ENCODE assay signal across 25 cellular contexts in the genomic region with DNA sequence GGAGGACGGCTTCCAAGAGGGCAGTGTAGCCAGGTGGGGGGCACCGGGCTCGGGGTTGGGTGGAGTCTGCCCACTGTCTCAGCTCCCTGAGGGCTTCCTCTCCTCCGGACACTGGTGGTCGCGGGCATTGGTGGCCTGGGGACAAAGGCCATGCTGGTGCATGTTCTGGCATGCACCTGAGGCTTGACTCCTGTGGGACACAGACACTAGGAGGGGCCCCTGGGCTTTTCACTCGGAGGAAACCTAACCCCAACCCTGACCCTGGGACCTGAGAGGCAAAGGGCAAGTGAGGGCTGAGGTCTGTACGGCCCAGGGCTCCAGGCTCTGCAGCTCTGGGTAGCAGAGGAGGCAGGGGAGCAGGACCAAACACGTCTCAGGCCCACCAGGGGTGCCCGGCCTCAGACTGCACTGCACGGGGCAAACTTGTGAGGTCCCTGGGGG. TPM values are rescaled to one million over a fixed set of nuclear protein-coding genes. Genes with fewer than 3 reads are reported as not detected.
DNase-seq lines count a peak whose midpoint lies in the region; ATAC-seq, FAIRE-seq and TF ChIP-seq lines count a peak whose summit lies in the region.
"Had no signal": no experiment of that assay in that cellular context is flagged by ENCODE, and none has a peak within 500 bp of the region (broad histone marks: within the 10 kb centered on the region; RNA-seq: fewer than 3 reads in every experiment).

No MANE protein-coding gene starts in this region.

- 0 out of 2 replicates have a peak overlapping the region, but pooled peaks have one; percentile 25 for H3K9ac ChIP-seq in HepG2 (ENCODE audit: insufficient read depth, low read depth, low read length)
- H3K9ac ChIP-seq: SK-N-SH had no signal

- H3K79me2 ChIP-seq in HepG2 (ENCODE audit: insufficient read depth, low read length), result peaks cover 7% of the 10 kb centered on the region

- H2AFZ ChIP-seq in HepG2 (ENCODE audit: low read length), result no peak overlapping the region

- H3K27ac ChIP-seq in HepG2 (ENCODE audit: extremely low read length, insufficient read depth, low read length) (peak overlapping the region; percentile 83), right lobe of liver (no peak overlapping the region), body of pancreas (peak overlapping the region in 3 of 4 donors; percentile 90 to 93 (median 90)), esophagus muscularis mucosa (replicated peaks in 1 of 4) (no peak overlapping the region)

- peak; percentile 73 for TF ChIP-seq CTCF in HepG2 (CRISPR knock-in tag; IDR thresholded peaks at IDR 0.05)
- TF ChIP-seq CTCF in right lobe of liver (IDR thresholded peaks at IDR 0.05), result no peak
- no peak for TF ChIP-seq CTCF in body of pancreas (IDR thresholded peaks at IDR 0.05)
- TF ChIP-seq CTCF in esophagus muscularis mucosa (IDR thresholded peaks at IDR 0.05), result no peak

- ATAC-seq in HepG2 (no peak; the same call in 1 of the 3 replicates), right lobe of liver (no peak), body of pancreas (no peak)
- ATAC-seq: K562 had no signal

- peaks cover 87% of the 10 kb centered on the region for H3K4me1 ChIP-seq in HepG2 (ENCODE audit: insufficient read depth, low read length)
- H3K4me1 ChIP-seq in right lobe of liver, result no peaks in the 10 kb centered on the region
- peaks cover 80% of the 10 kb centered on the region for H3K4me1 ChIP-seq in body of pancreas
- peaks cover 4 to 20% (median 16%) of the 10 kb centered on the region in 4 donors for H3K4me1 ChIP-seq in esophagus muscularis mucosa

- no peaks in the 10 kb centered on the region for H3K36me3 ChIP-seq in HepG2 (replicated peaks in 1 of 2; ENCODE audit: control insufficient read depth in 1 of 2, insufficient read depth in 2 of 2, low read length in 2 of 2)
- no peaks in the 10 kb centered on the region for H3K36me3 ChIP-seq in right lobe of liver
- no peaks in the 10 kb centered on the region for H3K36me3 ChIP-seq in body of pancreas (replicated peaks in 1 of 2; ENCODE audit: insufficient read depth in 1 of 2, low read depth in 2 of 2)
- H3K36me3 ChIP-seq in esophagus muscularis mucosa, result no peaks in the 10 kb centered on the region

- TF ChIP-seq EP300 in HepG2 (IDR thresholded peaks at IDR 0.05; ENCODE audit: low read depth in 2 of 2, low read length in 2 of 2), result peak in 1 of 2 experiments; percentile 59; a peak in 1 of 4 replicates
- no peak for TF ChIP-seq EP300 in HepG2 (CRISPR knock-in tag; IDR thresholded peaks at IDR 0.05; ENCODE audit: borderline replicate concordance)
- TF ChIP-seq EP300 in esophagus muscularis mucosa (IDR thresholded peaks at IDR 0.05), result no peak

- peak; percentile 52 for DNase-seq in HepG2 (ENCODE audit: low spot score)
- no peak for DNase-seq in right lobe of liver
- DNase-seq in HuH-7.5 (ENCODE audit: low spot score), result peak; percentile 87
- no peak for DNase-seq in body of pancreas
- no peak for DNase-seq in UCSD-AML1 (lab: John Stamatoyannopoulos, UW; ENCODE audit: unreplicated experiment)
- DNase-seq in DMS153 (lab: John Stamatoyannopoulos, UW), result no peak
- DNase-seq in esophagus muscularis mucosa (ENCODE audit: extremely low spot score), result no peak
- DNase-seq in mucosa of gallbladder (ENCODE audit: low spot score), result no peak
- DNase-seq: 8988T, AML-193, EL, GF-D8, MM.1S, NCI-H1092, NCI-H1436, NCI-H1930, NCI-H2227 treated with DMSO at 0.1 percent for 48 hours, NCI-H510A treated with DMSO at 0.1 percent for 48 hours, NCI-H748 treated with DMSO at 0.1 percent for 48 hours, SIG-M5, SK-N-SH had no signal

- H3K27me3 ChIP-seq in HepG2 (ENCODE audit: control insufficient read depth in 1 of 2, insufficient read depth in 2 of 2, low read length in 2 of 2) (no peaks in the 10 kb centered on the region), right lobe of liver (no peaks in the 10 kb centered on the region), body of pancreas (no peaks in the 10 kb centered on the region), esophagus muscularis mucosa (peaks cover 0 to 67% (median 18%) of the 10 kb centered on the region in 4 donors)

- CTCF ChIA-PET in HepG2 (lab: Yijun Ruan, JAX; ENCODE audit: low intra/inter-chr PET ratio, low total read pairs), result interaction anchor here (0.7 to 1.4 kb wide), 2 partner anchors 9 to 39 kb away, joined by 3 read pairs; no protein-coding TSS in a partner anchor

- H3K4me2 ChIP-seq in HepG2 (ENCODE audit: low read depth, low read length), result peak overlapping the region; percentile 63
- H3K4me2 ChIP-seq: SK-N-SH had no signal

- TF ChIP-seq POLR2A in HepG2 (IDR thresholded peaks at IDR 0.05; ENCODE audit: insufficient read depth in 1 of 2, low read depth in 2 of 2, low read length in 2 of 2), result no peak
- TF ChIP-seq POLR2A in right lobe of liver (IDR thresholded peaks at IDR 0.05), result no peak
- no peak for TF ChIP-seq POLR2A in body of pancreas (IDR thresholded peaks at IDR 0.05)
- TF ChIP-seq POLR2A in esophagus muscularis mucosa (IDR thresholded peaks at IDR 0.05; ENCODE audit: low read depth), result no peak

- H4K20me1 ChIP-seq in HepG2 (ENCODE audit: insufficient read depth, low read length), result no peaks in the 10 kb centered on the region

- H3K9me3 ChIP-seq in HepG2 (ENCODE audit: low read length), result no peaks in the 10 kb centered on the region
- H3K9me3 ChIP-seq in right lobe of liver, result no peaks in the 10 kb centered on the region
- no peaks in the 10 kb centered on the region for H3K9me3 ChIP-seq in body of pancreas
- H3K9me3 ChIP-seq in esophagus muscularis mucosa, result no peaks in the 10 kb centered on the region
- H3K9me3 ChIP-seq: SK-N-SH had no signal

- peak overlapping the region in 1 of 3 experiments; percentile 44; a peak in 2 of 6 replicates for H3K4me3 ChIP-seq in HepG2 (replicated peaks in 1 of 3; ENCODE audit: insufficient read depth in 1 of 3, low read depth in 2 of 3, low read length in 3 of 3)
- no peak overlapping the region for H3K4me3 ChIP-seq in right lobe of liver
- no peak overlapping the region for H3K4me3 ChIP-seq in body of pancreas
- no peak overlapping the region for H3K4me3 ChIP-seq in esophagus muscularis mucosa
- H3K4me3 ChIP-seq: K562 had no signal

- peak; percentile 30; the same call in 1 of the 2 replicates for TF ChIP-seq RAD21 in HepG2 (CRISPR knock-in tag; IDR thresholded peaks at IDR 0.05)

- POLR2A ChIA-PET in HepG2 (lab: Yijun Ruan, JAX), result interaction anchor here (1.4 to 34.3 kb wide), 3 partner anchors 18 to 23 kb away, joined by 4 to 1258 read pairs (median 9); a partner anchor contains a TSS

- in situ Hi-C loops in HepG2 (cut with HindIII; ENCODE audit: extremely low pct_ligation_motif_present, low pct_unique_long_range_greater_than_20kb), result no loop called here

- no TSS peak for BruUV-seq in HepG2 (replicated peaks; lab: Mats Ljungman, UMichigan)

- 28% methylated on average over 8 of the region's 11 CpGs for WGBS in HepG2 (ENCODE audit: low lambda C conversion rate)
- no CpG with 5 or more reads among the region's 11 CpGs for WGBS in right lobe of liver (ENCODE audit: insufficient coverage, low coverage, low lambda C conversion rate, missing lambda C conversion rate)
- 71 to 85% methylated on average over 5 to 8 of the region's 11 CpGs for WGBS in body of pancreas, 2 donors
- 78% methylated on average over 4 of the region's 11 CpGs for WGBS in esophagus muscularis mucosa

- intact Hi-C loops in HepG2 (cut with micrococcal nuclease; ENCODE audit: unreplicated experiment), result no loop called here
- intact Hi-C loops in right lobe of liver (cut with DNase I), result no loop called here
- intact Hi-C loops in body of pancreas (cut with DNase I), result no loop called here
- intact Hi-C loops in esophagus muscularis mucosa (cut with DNase I), result no loop called here

- FAIRE-seq in HepG2 (lab: Jason Lieb, UNC), result peak; percentile 64
- FAIRE-seq: D721Med, H54, K562 had no signal

RNA-seq across cellular contexts. Expression of a gene that starts 22.3 kb away (rescaled TPM):
- total RNA-seq in HepG2 (2016; rRNA removed; fragmentation: Illumina TruSeq; extraction: Trizol) (40.2 and 103 TPM in 2 replicates), right lobe of liver (10 to 100 TPM; 14.3 to 30.0 (median 25.7) TPM), body of pancreas (100 to 1,000 TPM; 114 to 196 TPM), esophagus muscularis mucosa (1 to 10 TPM; 1.2 to 2.0 (median 1.6) TPM), mucosa of gallbladder (104 TPM)
- 18.3 and 22.4 TPM in 2 replicates for total RNA-seq in HepG2 (2016; cell fraction: cytosol; rRNA removed; fragmentation: Illumina TruSeq; extraction: Trizol; ENCODE audit: low read depth)
- 38.7 and 106 TPM in 2 replicates for total RNA-seq in HepG2 (2016; cell fraction: insoluble cytoplasmic fraction; rRNA removed; fragmentation: Illumina TruSeq; extraction: Trizol)
- 39.4 and 45.4 TPM in 2 replicates for total RNA-seq in HepG2 (2016; cell fraction: membrane; rRNA removed; fragmentation: Illumina TruSeq; extraction: Trizol)
- total RNA-seq in HepG2 (2016; cell fraction: nucleus; rRNA removed; fragmentation: Illumina TruSeq; extraction: Trizol), result 114 and 144 TPM in 2 replicates
- polyA plus RNA-seq in HepG2 (2011; rRNA removed), result 109 and 159 TPM in 2 replicates
- polyA plus RNA-seq in HepG2 (2011; cell fraction: cytosol; rRNA removed), result 87.8 and 132 TPM in 2 replicates
- 914 and 1,354 TPM in 2 replicates for polyA plus RNA-seq in HepG2 (2011; cell fraction: nucleus; rRNA removed)
- polyA plus RNA-seq in HepG2 (2012), result 127 and 140 TPM in 2 replicates
- 6.7 and 7.6 TPM in 2 replicates for polyA plus RNA-seq in HepG2 (2016; cell fraction: cytosol; fragmentation: Illumina TruSeq; extraction: Trizol; ENCODE audit: low read depth)
- 36.5 and 42.1 TPM in 2 replicates for polyA plus RNA-seq in HepG2 (2016; cell fraction: insoluble cytoplasmic fraction; fragmentation: Illumina TruSeq; extraction: Trizol; ENCODE audit: low read depth)
- polyA plus RNA-seq in HepG2 (2016; cell fraction: membrane; fragmentation: Illumina TruSeq; extraction: Trizol; ENCODE audit: low read depth), result 24.3 and 24.6 TPM in 2 replicates
- 393 and 407 TPM in 2 replicates for polyA plus RNA-seq in HepG2 (2016; cell fraction: nucleus; fragmentation: Illumina TruSeq; extraction: Trizol; ENCODE audit: insufficient read depth, low read depth)
- 7.3 and 222 TPM in 2 replicates for polyA minus RNA-seq in HepG2 (2011; rRNA and poly(A)+ RNA removed; ENCODE audit: low replicate concordance)
- 97.8 and 100 TPM in 2 replicates for polyA minus RNA-seq in HepG2 (2011; cell fraction: cytosol; rRNA and poly(A)+ RNA removed)
- polyA minus RNA-seq in HepG2 (2011; cell fraction: nucleus; rRNA and poly(A)+ RNA removed), result 130 and 153 TPM in 2 replicates
- polyA plus RNA-seq: CD14-positive monocyte had no signal

RNA-seq across cellular contexts. Expression of a gene that starts 49.5 kb away (rescaled TPM):
- total RNA-seq in HepG2 (2016; rRNA removed; fragmentation: Illumina TruSeq; extraction: Trizol) (21.2 and 35.4 TPM in 2 replicates), right lobe of liver (1 to 10 TPM; 2.2 to 5.7 (median 4.8) TPM), body of pancreas (1 to 10 TPM; 5.7 to 8.9 TPM), esophagus muscularis mucosa (1 to 10 TPM; 2.5 to 8.8 (median 5.8) TPM), mucosa of gallbladder (16.2 TPM)
- total RNA-seq in HepG2 (2016; cell fraction: cytosol; rRNA removed; fragmentation: Illumina TruSeq; extraction: Trizol; ENCODE audit: low read depth), result 9.8 and 10.0 TPM in 2 replicates
- total RNA-seq in HepG2 (2016; cell fraction: insoluble cytoplasmic fraction; rRNA removed; fragmentation: Illumina TruSeq; extraction: Trizol), result 23.8 and 32.4 TPM in 2 replicates
- 15.9 and 17.1 TPM in 2 replicates for total RNA-seq in HepG2 (2016; cell fraction: membrane; rRNA removed; fragmentation: Illumina TruSeq; extraction: Trizol)
- 24.3 and 29.3 TPM in 2 replicates for total RNA-seq in HepG2 (2016; cell fraction: nucleus; rRNA removed; fragmentation: Illumina TruSeq; extraction: Trizol)
- 15.7 and 20.3 TPM in 2 replicates for polyA plus RNA-seq in HepG2 (2011; rRNA removed)
- polyA plus RNA-seq in HepG2 (2011; cell fraction: cytosol; rRNA removed), result 8.7 and 16.8 TPM in 2 replicates
- 68.2 and 101 TPM in 2 replicates for polyA plus RNA-seq in HepG2 (2011; cell fraction: nucleus; rRNA removed)
- 16.3 and 27.3 TPM in 2 replicates for polyA plus RNA-seq in HepG2 (2012)
- 5.5 and 6.4 TPM in 2 replicates for polyA plus RNA-seq in HepG2 (2016; cell fraction: cytosol; fragmentation: Illumina TruSeq; extraction: Trizol; ENCODE audit: low read depth)
- polyA plus RNA-seq in HepG2 (2016; cell fraction: insoluble cytoplasmic fraction; fragmentation: Illumina TruSeq; extraction: Trizol; ENCODE audit: low read depth), result 59.5 and 79.8 TPM in 2 replicates
- polyA plus RNA-seq in HepG2 (2016; cell fraction: membrane; fragmentation: Illumina TruSeq; extraction: Trizol; ENCODE audit: low read depth), result 10.8 and 13.8 TPM in 2 replicates
- 133 and 138 TPM in 2 replicates for polyA plus RNA-seq in HepG2 (2016; cell fraction: nucleus; fragmentation: Illumina TruSeq; extraction: Trizol; ENCODE audit: insufficient read depth, low read depth)
- 12.7 and 22.2 TPM in 2 replicates for polyA minus RNA-seq in HepG2 (2011; rRNA and poly(A)+ RNA removed; ENCODE audit: low replicate concordance)
- 7.4 and 8.9 TPM in 2 replicates for polyA minus RNA-seq in HepG2 (2011; cell fraction: cytosol; rRNA and poly(A)+ RNA removed)
- 10.9 and 13.8 TPM in 2 replicates for polyA minus RNA-seq in HepG2 (2011; cell fraction: nucleus; rRNA and poly(A)+ RNA removed)

RNA-seq across cellular contexts. Expression of a gene that starts 49.7 kb away (rescaled TPM):
- 15.5 and 25.8 TPM in 2 replicates for total RNA-seq in HepG2 (2016; rRNA removed; fragmentation: Illumina TruSeq; extraction: Trizol)
- total RNA-seq in HepG2 (2016; cell fraction: cytosol; rRNA removed; fragmentation: Illumina TruSeq; extraction: Trizol; ENCODE audit: low read depth), result 9.2 and 12.7 TPM in 2 replicates
- total RNA-seq in HepG2 (2016; cell fraction: insoluble cytoplasmic fraction; rRNA removed; fragmentation: Illumina TruSeq; extraction: Trizol), result 14.4 and 26.2 TPM in 2 replicates
- total RNA-seq in HepG2 (2016; cell fraction: membrane; rRNA removed; fragmentation: Illumina TruSeq; extraction: Trizol), result 28.5 and 34.5 TPM in 2 replicates
- 20.4 and 23.0 TPM in 2 replicates for total RNA-seq in HepG2 (2016; cell fraction: nucleus; rRNA removed; fragmentation: Illumina TruSeq; extraction: Trizol)
- 19.0 and 36.1 TPM in 2 replicates for polyA plus RNA-seq in HepG2 (2011; rRNA removed)
- polyA plus RNA-seq in HepG2 (2011; cell fraction: cytosol; rRNA removed), result 18.9 and 32.3 TPM in 2 replicates
- polyA plus RNA-seq in HepG2 (2011; cell fraction: nucleus; rRNA removed), result 79.1 and 84.6 TPM in 2 replicates
- 16.1 and 20.7 TPM in 2 replicates for polyA plus RNA-seq in HepG2 (2012)
- polyA plus RNA-seq in HepG2 (2016; cell fraction: cytosol; fragmentation: Illumina TruSeq; extraction: Trizol; ENCODE audit: low read depth), result 9.4 and 10.4 TPM in 2 replicates
- polyA plus RNA-seq in HepG2 (2016; cell fraction: insoluble cytoplasmic fraction; fragmentation: Illumina TruSeq; extraction: Trizol; ENCODE audit: low read depth), result 14.1 and 16.2 TPM in 2 replicates
- polyA plus RNA-seq in HepG2 (2016; cell fraction: membrane; fragmentation: Illumina TruSeq; extraction: Trizol; ENCODE audit: low read depth), result 21.6 and 23.3 TPM in 2 replicates
- polyA plus RNA-seq in HepG2 (2016; cell fraction: nucleus; fragmentation: Illumina TruSeq; extraction: Trizol; ENCODE audit: insufficient read depth, low read depth), result 36.1 and 41.5 TPM in 2 replicates
- 7.1 and 61.3 TPM in 2 replicates for polyA minus RNA-seq in HepG2 (2011; rRNA and poly(A)+ RNA removed; ENCODE audit: low replicate concordance)
- polyA minus RNA-seq in HepG2 (2011; cell fraction: cytosol; rRNA and poly(A)+ RNA removed), result 18.8 and 21.5 TPM in 2 replicates
- polyA minus RNA-seq in HepG2 (2011; cell fraction: nucleus; rRNA and poly(A)+ RNA removed), result 6.4 and 8.5 TPM in 2 replicates
- 10 to 100 TPM; 13.8 to 51.0 (median 25.4) TPM for total RNA-seq in right lobe of liver
- 10 to 100 TPM; 26.7 to 53.1 TPM for total RNA-seq in body of pancreas
- total RNA-seq in esophagus muscularis mucosa, result 100 to 1,000 TPM in 1 of 4 donors, 10 to 100 TPM in 3; 59.3 to 101 (median 72.6) TPM
- 60.5 TPM for total RNA-seq in mucosa of gallbladder

RNA-seq across cellular contexts. Expression of a gene that starts 58.7 kb away (rescaled TPM):
- total RNA-seq in HepG2 (2016; rRNA removed; fragmentation: Illumina TruSeq; extraction: Trizol) (104 and 131 TPM in 2 replicates), right lobe of liver (10 to 100 TPM; 13.1 to 30.8 (median 14.7) TPM), body of pancreas (10 to 100 TPM; 23.7 to 26.2 TPM), esophagus muscularis mucosa (10 to 100 TPM; 41.5 to 56.1 (median 45.5) TPM), mucosa of gallbladder (26.4 TPM)
- total RNA-seq in HepG2 (2016; cell fraction: cytosol; rRNA removed; fragmentation: Illumina TruSeq; extraction: Trizol; ENCODE audit: low read depth), result 19.5 and 20.5 TPM in 2 replicates
- total RNA-seq in HepG2 (2016; cell fraction: insoluble cytoplasmic fraction; rRNA removed; fragmentation: Illumina TruSeq; extraction: Trizol), result 103 and 128 TPM in 2 replicates
- 43.3 and 44.2 TPM in 2 replicates for total RNA-seq in HepG2 (2016; cell fraction: membrane; rRNA removed; fragmentation: Illumina TruSeq; extraction: Trizol)
- total RNA-seq in HepG2 (2016; cell fraction: nucleus; rRNA removed; fragmentation: Illumina TruSeq; extraction: Trizol), result 39.3 and 41.5 TPM in 2 replicates
- 29.8 and 43.9 TPM in 2 replicates for polyA plus RNA-seq in HepG2 (2011; rRNA removed)
- 22.0 and 30.6 TPM in 2 replicates for polyA plus RNA-seq in HepG2 (2011; cell fraction: cytosol; rRNA removed)
- 12.8 and 13.8 TPM in 2 replicates for polyA plus RNA-seq in HepG2 (2011; cell fraction: nucleus; rRNA removed)
- 30.0 and 43.7 TPM in 2 replicates for polyA plus RNA-seq in HepG2 (2012)
- 10.3 and 11.7 TPM in 2 replicates for polyA plus RNA-seq in HepG2 (2016; cell fraction: cytosol; fragmentation: Illumina TruSeq; extraction: Trizol; ENCODE audit: low read depth)
- polyA plus RNA-seq in HepG2 (2016; cell fraction: insoluble cytoplasmic fraction; fragmentation: Illumina TruSeq; extraction: Trizol; ENCODE audit: low read depth), result 140 and 142 TPM in 2 replicates
- 24.5 and 24.6 TPM in 2 replicates for polyA plus RNA-seq in HepG2 (2016; cell fraction: membrane; fragmentation: Illumina TruSeq; extraction: Trizol; ENCODE audit: low read depth)
- 69.4 and 73.3 TPM in 2 replicates for polyA plus RNA-seq in HepG2 (2016; cell fraction: nucleus; fragmentation: Illumina TruSeq; extraction: Trizol; ENCODE audit: insufficient read depth, low read depth)
- 12.5 and 24.7 TPM in 2 replicates for polyA minus RNA-seq in HepG2 (2011; rRNA and poly(A)+ RNA removed; ENCODE audit: low replicate concordance)
- polyA minus RNA-seq in HepG2 (2011; cell fraction: cytosol; rRNA and poly(A)+ RNA removed), result 19.7 and 22.7 TPM in 2 replicates
- polyA minus RNA-seq in HepG2 (2011; cell fraction: nucleus; rRNA and poly(A)+ RNA removed), result 10.8 and 13.7 TPM in 2 replicates

Comparison
In these comparisons a context has a peak if more than half of its experiments do, and no peak if none do; other contexts are left out.
1. DNase-seq: peak in HepG2 (single experiment) and HuH-7.5 (single experiment); none in right lobe of liver (0 of 3), body of pancreas (0 of 4), UCSD-AML1 (single experiment), DMS153 (single experiment), esophagus muscularis mucosa (single experiment) and mucosa of gallbladder (single experiment).
2. H3K27ac ChIP-seq: peak in HepG2 (single experiment) and body of pancreas (3 of 4); none in right lobe of liver (0 of 3) and esophagus muscularis mucosa (0 of 4).
3. RNA of a gene that starts 22.3 kb away (total RNA-seq): 114 to 196 TPM in body of pancreas, 104 TPM in mucosa of gallbladder (single experiment), 18.3 to 144 TPM in HepG2 and 14.3 to 30.0 TPM in right lobe of liver; 1.2 to 2.0 TPM in esophagus muscularis mucosa; every median in the first group is over 4 times any median in the second.